25 cellular contexts compared by ENCODE assay signal in genomic region chr7:98969386-98969785, GRCh38.
"Had no signal": no experiment of that assay in that cellular context is flagged by ENCODE, and none has a peak within 500 bp of the region (broad histone marks: within the 10 kb centered on the region; RNA-seq: fewer than 3 reads in every experiment).

No MANE protein-coding gene starts in this region.

- H3K4me3 Mint-ChIP-seq: effector memory CD8-positive, alpha-beta T cell; mesothelial cell of epicardium; naive B cell; natural killer cell treated with Interleukin-12 subunit alpha and Interleukin-12 subunit beta and Interleukin-15 and Interleukin-18, amount 100 ng/mL, for 72 hours; stimulated activated naive CD8-positive, alpha-beta T cell treated with anti-CD3 and anti-CD28 coated beads, Interleukin-15, amount 100 ng/mL, for 72 hours had no signal

- H3K4me1 Mint-ChIP-seq: mesothelial cell of epicardium; stimulated activated naive CD8-positive, alpha-beta T cell treated with anti-CD3 and anti-CD28 coated beads, Interleukin-15, amount 100 ng/mL, for 72 hours had no signal

- H3K4me1 ChIP-seq: gastrocnemius medialis, heart left ventricle, lower lobe of right lung, prostate gland, suprapubic skin, transverse colon, vagina had no signal

- H3K9me3 Mint-ChIP-seq: effector memory CD8-positive, alpha-beta T cell; mesothelial cell of epicardium; naive B cell; natural killer cell treated with Interleukin-12 subunit alpha and Interleukin-12 subunit beta and Interleukin-15 and Interleukin-18, amount 100 ng/mL, for 72 hours; stimulated activated naive CD8-positive, alpha-beta T cell treated with anti-CD3 and anti-CD28 coated beads, Interleukin-15, amount 100 ng/mL, for 72 hours had no signal

- H3K4me3 ChIP-seq: gastrocnemius medialis, heart left ventricle, left ventricle myocardium inferior, lower lobe of right lung, mucosa of descending colon, prostate gland, skin epidermis, suprapubic skin, transverse colon, vagina had no signal

- ATAC-seq: effector memory CD8-positive, alpha-beta T cell; gastrocnemius medialis; lower lobe of right lung; right cardiac atrium had no signal

- H3K27ac ChIP-seq: epithelial cell of prostate, gastrocnemius medialis, heart left ventricle, left ventricle myocardium inferior, lower lobe of right lung, prostate gland, skin epidermis, suprapubic skin, vagina had no signal

- H3K27me3 Mint-ChIP-seq: effector memory CD8-positive, alpha-beta T cell; naive B cell; natural killer cell treated with Interleukin-12 subunit alpha and Interleukin-12 subunit beta and Interleukin-15 and Interleukin-18, amount 100 ng/mL, for 72 hours; stimulated activated naive CD8-positive, alpha-beta T cell treated with anti-CD3 and anti-CD28 coated beads, Interleukin-15, amount 100 ng/mL, for 72 hours had no signal

- DNase-seq: cortex of kidney; effector memory CD8-positive, alpha-beta T cell; foreskin fibroblast; gastrocnemius medialis; hippocampal formation; kidney glomerular epithelial cell; left ventricle myocardium inferior; lower lobe of right lung; naive B cell; nucleus accumbens; right cardiac atrium; stimulated activated CD4-positive, alpha-beta T cell treated with anti-CD3 and anti-CD28 coated beads, Interleukin-15, amount 100 ng/mL, for 24 hours; stimulated activated CD4-positive, alpha-beta T cell treated with anti-CD3 and anti-CD28 coated beads, Interleukin-2, amount 100 ng/mL, for 48 hours; stimulated activated naive CD4-positive, alpha-beta T cell; stimulated activated naive CD8-positive, alpha-beta T cell treated with anti-CD3 and anti-CD28 coated beads, Interleukin-15, amount 100 ng/mL, for 72 hours had no signal

- H3K9me3 ChIP-seq: gastrocnemius medialis, heart left ventricle, left ventricle myocardium inferior, lower lobe of right lung, mucosa of descending colon, prostate gland, suprapubic skin, transverse colon, vagina had no signal

- H3K27me3 ChIP-seq: gastrocnemius medialis, heart left ventricle, suprapubic skin, transverse colon, vagina had no signal

- H3K27ac Mint-ChIP-seq: effector memory CD8-positive, alpha-beta T cell; mesothelial cell of epicardium had no signal
